2 cellular contexts compared by ENCODE assay signal in genomic region chr11:128953151-128953550, GRCh38.
TF ChIP-seq lines count a peak whose summit lies in the region.

No MANE protein-coding gene starts in this region.

TF ChIP-seq in HEK293, 187 proteins besides CTCF, POLR2A, EP300 and RAD21 (continued from another document):
- TF ChIP-seq ZSCAN4 (tag by site-specific recombination; IDR thresholded peaks at IDR 0.05): peak; percentile 98

TF ChIP-seq in GM12878, 131 proteins besides CTCF, POLR2A, EP300 and RAD21 (continued from another document):
- TF ChIP-seq REST (IDR thresholded peaks at IDR 0.05; ENCODE audit: low read depth, low read length) (no peak), MLLT1 (IDR thresholded peaks at IDR 0.05) (no peak), KDM1A (IDR thresholded peaks at IDR 0.05; ENCODE audit: borderline replicate concordance) (no peak), PRDM15 (CRISPR knock-in tag; IDR thresholded peaks at IDR 0.05) (no peak), ZZZ3 (IDR thresholded peaks at IDR 0.05; ENCODE audit: control insufficient read depth, insufficient read length, low read depth) (no peak), IRF3 (IDR thresholded peaks at IDR 0.05) (no peak), TCF3 (IDR thresholded peaks at IDR 0.05; ENCODE audit: borderline replicate concordance, insufficient read depth, low read depth, low read length) (0 out of 2 replicates have a peak, but pooled peaks have one; percentile 25), PBX3 (IDR thresholded peaks at IDR 0.05; ENCODE audit: insufficient replicate concordance, low read depth, low read length) (peak; percentile 29), MYB (IDR thresholded peaks at IDR 0.05; ENCODE audit: borderline replicate concordance, low read depth, low read length) (no peak), GABPA (IDR thresholded peaks at IDR 0.05; ENCODE audit: low read depth) (no peak), ATF2 (IDR thresholded peaks at IDR 0.05; ENCODE audit: low read length) (no peak), BCL3 (IDR thresholded peaks at IDR 0.05; ENCODE audit: borderline replicate concordance, insufficient read depth, low read depth, low read length, poor library complexity, severe bottlenecking) (peak; percentile 94), SMC3 (IDR thresholded peaks at IDR 0.05; ENCODE audit: borderline replicate concordance, low read length) (no peak), PAX5 (IDR thresholded peaks at IDR 0.05; ENCODE audit: borderline replicate concordance, low read depth, low read length) (no peak), ZNF384 (IDR thresholded peaks at IDR 0.05; ENCODE audit: borderline replicate concordance, low read depth, low read length) (no peak)
